ENCODE assay signal across 7 cellular contexts in the genomic region with DNA sequence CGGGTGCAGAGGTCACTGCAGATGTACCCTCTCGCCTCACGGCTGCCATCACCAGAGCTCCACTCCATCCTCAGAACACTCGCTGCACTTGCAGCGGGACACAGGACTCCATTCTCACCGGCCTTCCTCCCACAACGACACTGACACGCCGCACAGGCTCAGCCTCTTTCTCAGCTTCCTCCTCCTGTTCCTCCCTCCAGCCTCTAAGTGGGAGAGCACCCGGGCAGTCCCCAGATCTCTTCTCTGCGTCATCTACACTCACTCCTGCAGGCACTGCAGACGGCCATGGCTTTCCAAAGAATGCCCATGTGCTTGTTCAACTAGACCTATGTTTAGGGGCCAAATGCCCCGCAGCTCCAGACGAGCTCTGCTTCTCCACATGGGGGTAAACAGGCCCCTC. TPM values are rescaled to one million over a fixed set of nuclear protein-coding genes. Genes with fewer than 3 reads are reported as not detected.
DNase-seq lines count a peak whose midpoint lies in the region; TF ChIP-seq lines count a peak whose summit lies in the region.
"Had no signal": no experiment of that assay in that cellular context is flagged by ENCODE, and none has a peak within 500 bp of the region (broad histone marks: within the 10 kb centered on the region; RNA-seq: fewer than 3 reads in every experiment).

No MANE protein-coding gene starts in this region.

- no peak overlapping the region for H3K4me3 Mint-ChIP-seq in immature natural killer cell

- TF ChIP-seq POLR2A in NB4 (IDR thresholded peaks at IDR 0.05; ENCODE audit: extremely low read depth, insufficient read length), result no peak

- no peak for TF ChIP-seq CTCF in NB4 (IDR thresholded peaks at IDR 0.05; ENCODE audit: low read depth, low read length)

- peaks cover 4 to 35% (median 16%) of the 10 kb centered on the region in 3 donors for H3K36me3 Mint-ChIP-seq in immature natural killer cell

- H3K27ac Mint-ChIP-seq in immature natural killer cell, result peak overlapping the region in 4 of 6 donors; percentile 8 to 60 (median 24)

- DNase-seq in NB4 (ENCODE audit: low read depth) (peak; percentile 94), immature natural killer cell (no peak), foreskin melanocyte (no peak)
- DNase-seq in stimulated activated CD4-positive, alpha-beta T cell treated with anti-CD3 and anti-CD28 coated beads, Interleukin-2, amount 100 ng/mL, for 24 hours, result no peak
- DNase-seq: Peyer's patch; stimulated activated naive CD4-positive, alpha-beta T cell had no signal

- peak overlapping the region; percentile 35 for H3K4me3 ChIP-seq in NB4 (ENCODE audit: low read depth, low read length)
- H3K4me3 ChIP-seq: cardiac muscle cell, Peyer's patch had no signal

- no peaks in the 10 kb centered on the region for H3K9me3 Mint-ChIP-seq in immature natural killer cell

- peaks cover 8 to 14% of the 10 kb centered on the region in 2 donors for H3K4me1 Mint-ChIP-seq in immature natural killer cell

- H3K27me3 Mint-ChIP-seq in immature natural killer cell (ENCODE audit: low read depth in 3 of 3), result peaks cover 0 to 6% (median 5%) of the 10 kb centered on the region in 3 donors

RNA-seq across cellular contexts. Expression of gene FKRP, which starts 14.3 kb away (rescaled TPM):
- 1 to 10 TPM in 2 of 3 donors, not detected in 1; 2.2 to 5.4 TPM for polyA plus RNA-seq in immature natural killer cell

RNA-seq across cellular contexts. Expression of gene STRN4, which starts 14.7 kb away (rescaled TPM):
- 10 to 100 TPM in 2 of 3 donors, 1 to 10 TPM in 1; 8.8 to 26.8 (median 10.8) TPM for polyA plus RNA-seq in immature natural killer cell

RNA-seq across cellular contexts. Expression of gene PRKD2, which starts 14.7 kb away (rescaled TPM):
- 100 to 1,000 TPM in 1 of 3 donors, 10 to 100 TPM in 2; 36.3 to 116 (median 36.3) TPM for polyA plus RNA-seq in immature natural killer cell

RNA-seq across cellular contexts. Expression of gene SLC1A5, which starts 56.8 kb away (rescaled TPM):
- 10 to 100 TPM; 17.4 to 37.7 (median 32.6) TPM for polyA plus RNA-seq in immature natural killer cell
